13 cellular contexts compared by ENCODE assay signal in the genomic region with DNA sequence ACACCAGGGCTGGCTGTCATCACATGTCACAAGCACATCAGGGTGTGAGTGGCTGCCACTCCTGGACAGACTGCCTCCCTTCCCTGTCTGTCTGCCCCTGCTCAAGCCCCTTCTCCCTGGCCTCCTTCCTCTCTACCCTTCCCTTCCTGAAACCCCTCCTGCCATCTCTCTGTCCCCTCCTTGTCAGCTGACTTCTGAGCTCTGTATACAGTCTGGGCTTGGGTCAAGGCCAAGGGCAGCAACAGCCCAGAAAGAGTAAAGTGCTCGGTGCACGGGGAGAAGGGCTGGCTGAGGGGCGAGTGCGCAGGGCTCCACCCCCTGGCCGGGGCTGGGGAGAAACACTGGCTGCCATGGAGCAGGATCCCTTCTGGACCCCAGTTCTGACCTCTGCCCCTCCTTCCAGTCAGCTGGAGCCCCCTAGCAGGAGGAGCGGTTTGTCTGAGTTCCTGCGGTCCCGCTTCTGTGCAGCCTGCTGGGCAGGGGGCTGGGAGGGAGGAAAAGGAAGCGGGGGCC. TPM values are rescaled to one million over a fixed set of nuclear protein-coding genes. Genes with fewer than 3 reads are reported as not detected.
DNase-seq lines count a peak whose midpoint lies in the region; ATAC-seq and TF ChIP-seq lines count a peak whose summit lies in the region.
"Had no signal": no experiment of that assay in that cellular context is flagged by ENCODE, and none has a peak within 500 bp of the region (broad histone marks: within the 10 kb centered on the region; RNA-seq: fewer than 3 reads in every experiment).

No MANE protein-coding gene starts in this region.

- H3K27ac ChIP-seq in cingulate gyrus (ENCODE audit: low read depth, low read length) (peak overlapping the region; percentile 19), parathyroid adenoma (no peak overlapping the region)
- H3K27ac ChIP-seq: brain microvascular endothelial cell, tibial nerve had no signal

- peak overlapping the region; percentile 1 for H2AFZ ChIP-seq in parathyroid adenoma

- H3K27me3 ChIP-seq in parathyroid adenoma (ENCODE audit: control insufficient read depth, insufficient read depth, low read length): no peaks in the 10 kb centered on the region

- DNase-seq in activated CD8-positive, alpha-beta T cell treated with anti-CD3 and anti-CD28 coated beads, Interleukin-2, amount 10 ng/mL, durations not matched to agents 7 days and 5 days: no peak
- DNase-seq in activated CD8-positive, alpha-beta T cell treated with anti-CD3 and anti-CD28 coated beads for 36 hours: no peak
- peak; percentile 61 for DNase-seq in KBM-7
- no peak for DNase-seq in NCI-H128 (lab: John Stamatoyannopoulos, UW; ENCODE audit: unreplicated experiment)
- DNase-seq in sciatic nerve (ENCODE audit: low spot score): no peak
- no peak for DNase-seq in NCI-H2196 (lab: John Stamatoyannopoulos, UW; ENCODE audit: unreplicated experiment)
- DNase-seq: activated CD8-positive, alpha-beta memory T cell treated with anti-CD3 and anti-CD28 coated beads, Interleukin-2, amount 10 ng/mL, durations not matched to agents 7 days and 5 days; brain microvascular endothelial cell; NCI-H1436 had no signal

- H3K4me1 Mint-ChIP-seq in activated CD8-positive, alpha-beta T cell treated with anti-CD3 and anti-CD28 coated beads, Interleukin-2, amount 10 ng/mL, durations not matched to agents 7 days and 5 days (ENCODE audit: low read depth): peaks cover 36% of the 10 kb centered on the region
- H3K4me1 Mint-ChIP-seq in activated CD8-positive, alpha-beta T cell treated with anti-CD3 and anti-CD28 coated beads for 36 hours (ENCODE audit: low read depth): peaks cover 24% of the 10 kb centered on the region

- intact Hi-C loops in activated CD8-positive, alpha-beta T cell treated with anti-CD3 and anti-CD28 coated beads for 36 hours (cut with micrococcal nuclease): loop anchor here (5.0 kb wide), 1 partner anchor 40 kb away; no protein-coding TSS in a partner anchor
- intact Hi-C loops in sciatic nerve (cut with DNase I): no loop called here

- H3K4me3 Mint-ChIP-seq in activated CD8-positive, alpha-beta T cell treated with anti-CD3 and anti-CD28 coated beads, Interleukin-2, amount 10 ng/mL, durations not matched to agents 7 days and 5 days: peak overlapping the region; percentile 60
- H3K4me3 Mint-ChIP-seq in activated CD8-positive, alpha-beta T cell treated with anti-CD3 and anti-CD28 coated beads for 36 hours: no peak overlapping the region

- in situ Hi-C loops in KBM-7 (cut with MboI; ENCODE audit: low pct_unique_long_range_greater_than_20kb, low sequenced_read_pairs): no loop called here

- CTCF ChIA-PET in activated CD8-positive, alpha-beta T cell treated with anti-CD3 and anti-CD28 coated beads, Interleukin-2, amount 10 ng/mL, durations not matched to agents 7 days and 5 days (lab: Charles Lee): interaction anchor here (1.6 to 3.1 kb wide), 3 partner anchors 25 to 44 kb away, joined by 3 to 48 read pairs (median 12); partner anchors contain the start of gene NPBWR2
- CTCF ChIA-PET in activated CD8-positive, alpha-beta T cell treated with anti-CD3 and anti-CD28 coated beads for 36 hours (lab: Charles Lee): interaction anchor here (1.2 to 6.0 kb wide), 5 partner anchors 8 to 43 kb away, joined by 3 to 61 read pairs (median 5); no protein-coding TSS in a partner anchor

- no peak overlapping the region for H3K4me2 ChIP-seq in parathyroid adenoma (ENCODE audit: low read length)

- H3K4me3 ChIP-seq in parathyroid adenoma (ENCODE audit: low read depth, low read length): no peak overlapping the region

- peaks cover 25% of the 10 kb centered on the region for H3K4me1 ChIP-seq in parathyroid adenoma

- POLR2A ChIA-PET in activated CD8-positive, alpha-beta T cell treated with anti-CD3 and anti-CD28 coated beads, Interleukin-2, amount 10 ng/mL, durations not matched to agents 7 days and 5 days (lab: Charles Lee): interaction anchor here (0.7 kb wide), 2 partner anchors 39 to 174 kb away, joined by 3 read pairs; partner anchors contain the start of gene PCMTD2
- POLR2A ChIA-PET in activated CD8-positive, alpha-beta T cell treated with anti-CD3 and anti-CD28 coated beads for 36 hours (lab: Charles Lee): interaction anchor here (1.1 kb wide), 1 partner anchor 18 kb away, joined by 4 read pairs; no protein-coding TSS in a partner anchor

- no peaks in the 10 kb centered on the region for H3K36me3 ChIP-seq in parathyroid adenoma (ENCODE audit: control insufficient read depth, insufficient read depth, low read length)
- H3K36me3 ChIP-seq: brain microvascular endothelial cell, tibial nerve had no signal

- no peaks in the 10 kb centered on the region for H3K79me2 ChIP-seq in parathyroid adenoma

- H3K9ac ChIP-seq in parathyroid adenoma: no peak overlapping the region

- no peaks in the 10 kb centered on the region for H3K9me3 Mint-ChIP-seq in activated CD8-positive, alpha-beta T cell treated with anti-CD3 and anti-CD28 coated beads, Interleukin-2, amount 10 ng/mL, durations not matched to agents 7 days and 5 days (ENCODE audit: insufficient read depth)
- no peaks in the 10 kb centered on the region for H3K9me3 Mint-ChIP-seq in activated CD8-positive, alpha-beta T cell treated with anti-CD3 and anti-CD28 coated beads for 36 hours

- peak overlapping the region; percentile 25 for H3K27ac Mint-ChIP-seq in activated CD8-positive, alpha-beta T cell treated with anti-CD3 and anti-CD28 coated beads, Interleukin-2, amount 10 ng/mL, durations not matched to agents 7 days and 5 days
- no peak overlapping the region for H3K27ac Mint-ChIP-seq in activated CD8-positive, alpha-beta T cell treated with anti-CD3 and anti-CD28 coated beads for 36 hours
- H3K27ac Mint-ChIP-seq: activated CD8-positive, alpha-beta memory T cell treated with anti-CD3 and anti-CD28 coated beads, Interleukin-2, amount 10 ng/mL, durations not matched to agents 7 days and 5 days had no signal

- H3K9me3 ChIP-seq in parathyroid adenoma (ENCODE audit: control insufficient read depth, low read length): no peaks in the 10 kb centered on the region

- ATAC-seq in activated CD8-positive, alpha-beta T cell treated with anti-CD3 and anti-CD28 coated beads, Interleukin-2, amount 10 ng/mL, durations not matched to agents 7 days and 5 days: no peak
- no peak for ATAC-seq in activated CD8-positive, alpha-beta T cell treated with anti-CD3 and anti-CD28 coated beads for 36 hours
- no peak for ATAC-seq in sciatic nerve
- ATAC-seq: activated CD8-positive, alpha-beta memory T cell treated with anti-CD3 and anti-CD28 coated beads, Interleukin-2, amount 10 ng/mL, durations not matched to agents 7 days and 5 days had no signal

- peaks cover 12% of the 10 kb centered on the region for H3K36me3 Mint-ChIP-seq in activated CD8-positive, alpha-beta T cell treated with anti-CD3 and anti-CD28 coated beads, Interleukin-2, amount 10 ng/mL, durations not matched to agents 7 days and 5 days (ENCODE audit: low read depth)
- H3K36me3 Mint-ChIP-seq in activated CD8-positive, alpha-beta T cell treated with anti-CD3 and anti-CD28 coated beads for 36 hours (ENCODE audit: low read depth): peaks cover 3% of the 10 kb centered on the region

- no peak for TF ChIP-seq CTCF in activated CD8-positive, alpha-beta T cell treated with anti-CD3 and anti-CD28 coated beads for 36 hours (IDR thresholded peaks at IDR 0.05)
- TF ChIP-seq CTCF in parathyroid adenoma (IDR thresholded peaks at IDR 0.05): no peak

- peaks cover 16% of the 10 kb centered on the region for H3K27me3 Mint-ChIP-seq in activated CD8-positive, alpha-beta T cell treated with anti-CD3 and anti-CD28 coated beads, Interleukin-2, amount 10 ng/mL, durations not matched to agents 7 days and 5 days (ENCODE audit: low read depth)
- peaks cover 6% of the 10 kb centered on the region for H3K27me3 Mint-ChIP-seq in activated CD8-positive, alpha-beta T cell treated with anti-CD3 and anti-CD28 coated beads for 36 hours

RNA-seq across cellular contexts. Expression of gene LKAAEAR1, which starts 2.0 kb away (rescaled TPM):
- total RNA-seq in activated CD8-positive, alpha-beta T cell treated with anti-CD3 and anti-CD28 coated beads, Interleukin-2, amount 10 ng/mL, durations not matched to agents 7 days and 5 days: under 1 TPM; 0.34 to 0.61 TPM
- total RNA-seq in activated CD8-positive, alpha-beta T cell treated with anti-CD3 and anti-CD28 coated beads for 36 hours: under 1 TPM; 0.43 TPM
- total RNA-seq in sciatic nerve: not detected
- total RNA-seq: activated CD8-positive, alpha-beta memory T cell treated with anti-CD3 and anti-CD28 coated beads, Interleukin-2, amount 10 ng/mL, durations not matched to agents 7 days and 5 days; mucosa of gallbladder had no signal

RNA-seq across cellular contexts. Expression of gene OPRL1, which starts 2.3 kb away (rescaled TPM):
- total RNA-seq in activated CD8-positive, alpha-beta T cell treated with anti-CD3 and anti-CD28 coated beads, Interleukin-2, amount 10 ng/mL, durations not matched to agents 7 days and 5 days: 1 to 10 TPM; 1.5 to 2.0 TPM
- total RNA-seq in activated CD8-positive, alpha-beta T cell treated with anti-CD3 and anti-CD28 coated beads for 36 hours: under 1 TPM; 0.61 to 0.63 TPM
- 1.0 TPM for total RNA-seq in sciatic nerve

RNA-seq across cellular contexts. Expression of gene RGS19, which starts 2.9 kb away (rescaled TPM):
- total RNA-seq in activated CD8-positive, alpha-beta T cell treated with anti-CD3 and anti-CD28 coated beads, Interleukin-2, amount 10 ng/mL, durations not matched to agents 7 days and 5 days: 100 to 1,000 TPM; 130 to 135 TPM
- 10 to 100 TPM; 42.5 to 44.1 TPM for total RNA-seq in activated CD8-positive, alpha-beta T cell treated with anti-CD3 and anti-CD28 coated beads for 36 hours
- total RNA-seq in sciatic nerve: 10.8 TPM

RNA-seq across cellular contexts. Expression of gene TCEA2, which starts 19.2 kb away (rescaled TPM):
- 10 to 100 TPM; 49.6 to 55.3 TPM for total RNA-seq in activated CD8-positive, alpha-beta T cell treated with anti-CD3 and anti-CD28 coated beads, Interleukin-2, amount 10 ng/mL, durations not matched to agents 7 days and 5 days
- total RNA-seq in activated CD8-positive, alpha-beta T cell treated with anti-CD3 and anti-CD28 coated beads for 36 hours: 10 to 100 TPM; 30.0 to 33.0 TPM
- 81.2 TPM for total RNA-seq in sciatic nerve

RNA-seq across cellular contexts. Expression of gene NPBWR2, which starts 25.2 kb away (rescaled TPM):
- total RNA-seq in activated CD8-positive, alpha-beta T cell treated with anti-CD3 and anti-CD28 coated beads, Interleukin-2, amount 10 ng/mL, durations not matched to agents 7 days and 5 days: not detected
- not detected for total RNA-seq in activated CD8-positive, alpha-beta T cell treated with anti-CD3 and anti-CD28 coated beads for 36 hours
- total RNA-seq in sciatic nerve: not detected
- total RNA-seq: activated CD8-positive, alpha-beta memory T cell treated with anti-CD3 and anti-CD28 coated beads, Interleukin-2, amount 10 ng/mL, durations not matched to agents 7 days and 5 days; mucosa of gallbladder; tibial nerve had no signal
